In genomic region chr17:4488989-4489595, GRCh38 we compare ENCODE assay signal across 29 cellular contexts. TPM values are rescaled to one million over a fixed set of nuclear protein-coding genes. Genes with fewer than 3 reads are reported as not detected.
DNase-seq lines count a peak whose midpoint lies in the region; ATAC-seq, FAIRE-seq and TF ChIP-seq lines count a peak whose summit lies in the region.
"Had no signal": no experiment of that assay in that cellular context is flagged by ENCODE, and none has a peak within 500 bp of the region (broad histone marks: within the 10 kb centered on the region; RNA-seq: fewer than 3 reads in every experiment).

No MANE protein-coding gene starts in this region.

- peak overlapping the region; percentile 87 for H3K14ac ChIP-seq in trophoblast cell (ENCODE audit: low read length)

- FAIRE-seq in kidney (lab: Jason Lieb, UNC): no peak
- FAIRE-seq: GM12878 had no signal

- ATAC-seq in DND-41 (ENCODE audit: insufficient read depth, low read depth): no peak
- ATAC-seq: activated naive CD8-positive, alpha-beta T cell treated with anti-CD3 and anti-CD28 coated beads, Interleukin-2, amount 50 U/mL, for 24 hours; body of pancreas; GM12878; left colon; naive thymus-derived CD8-positive, alpha-beta T cell; Panc1 had no signal

- peak overlapping the region; percentile 99 for H2BK120ac ChIP-seq in trophoblast cell (ENCODE audit: insufficient read depth, low read length, poor library complexity)

- no peak overlapping the region for H3K23ac ChIP-seq in trophoblast cell (ENCODE audit: low read length)

- H4K12ac ChIP-seq in trophoblast cell (ENCODE audit: low read depth, low read length): no peak overlapping the region

- intact Hi-C loops in kidney (cut with DNase I): no loop called here

- H3K4me3 ChIP-seq in DND-41 (ENCODE audit: low read depth in 1 of 2, low read length in 2 of 2) (no peak overlapping the region), kidney (ENCODE audit: low read length in 2 of 2) (no peak overlapping the region), trophoblast cell (ENCODE audit: low read depth, low read length) (no peak overlapping the region), endodermal cell (ENCODE audit: low read length) (no peak overlapping the region)
- H3K4me3 ChIP-seq: body of pancreas, GM12878, smooth muscle cell had no signal

- H4K91ac ChIP-seq in trophoblast cell (ENCODE audit: low read depth, low read length): peak overlapping the region; percentile 96

- POLR2A ChIA-PET in RWPE1 (lab: Yijun Ruan, JAX; ENCODE audit: low non-redundant PET): no interaction called here

- H3K27ac ChIP-seq in DND-41 (ENCODE audit: low read length) (0 out of 2 replicates have a peak overlapping the region, but pooled peaks have one; percentile 35), RWPE1 (no peak overlapping the region), kidney (ENCODE audit: low read depth in 2 of 2, low read length in 2 of 2) (peak overlapping the region; percentile 8 to 55), trophoblast cell (ENCODE audit: low read depth, low read length) (peak overlapping the region; percentile 97), endodermal cell (ENCODE audit: low read depth, low read length) (no peak overlapping the region)
- H3K27ac ChIP-seq: body of pancreas, HL-60 had no signal

- H3K9me3 ChIP-seq in DND-41 (ENCODE audit: insufficient read depth, low read length, severe bottlenecking) (no peaks in the 10 kb centered on the region), kidney (ENCODE audit: control insufficient read depth in 1 of 2, low read length in 2 of 2) (no peaks in the 10 kb centered on the region), trophoblast cell (ENCODE audit: insufficient read depth, low read depth, low read length) (no peaks in the 10 kb centered on the region), endodermal cell (ENCODE audit: control insufficient read depth, low read length) (no peaks in the 10 kb centered on the region)
- H3K9me3 ChIP-seq: BE2C, body of pancreas, Caco-2 had no signal

- no peak overlapping the region for H3K4me3 Mint-ChIP-seq in endodermal cell
- H3K4me3 Mint-ChIP-seq: activated naive CD8-positive, alpha-beta T cell treated with anti-CD3 and anti-CD28 coated beads, Interleukin-2, amount 50 U/mL, for 24 hours; activated T-cell treated with anti-CD3 and anti-CD28 coated beads, Interleukin-2, amount 50 U/mL, for 24 hours had no signal

- H3K27ac Mint-ChIP-seq in endodermal cell: no peak overlapping the region
- H3K27ac Mint-ChIP-seq: activated naive CD8-positive, alpha-beta T cell treated with anti-CD3 and anti-CD28 coated beads, Interleukin-2, amount 50 U/mL, for 24 hours; activated T-cell treated with anti-CD3 and anti-CD28 coated beads, Interleukin-2, amount 50 U/mL, for 24 hours had no signal

- H3K79me2 ChIP-seq in DND-41 (ENCODE audit: insufficient read depth, low read length) (no peaks in the 10 kb centered on the region), trophoblast cell (ENCODE audit: control insufficient read depth, insufficient read depth, low read length, poor library complexity) (peaks cover 13% of the 10 kb centered on the region)

- CTCF ChIA-PET in RWPE1 (lab: Yijun Ruan, JAX): no interaction called here

- H4K8ac ChIP-seq in trophoblast cell (ENCODE audit: low read depth, low read length): peak overlapping the region; percentile 78

- H2AFZ ChIP-seq in DND-41 (ENCODE audit: low read depth, low read length) (no peak overlapping the region), trophoblast cell (ENCODE audit: insufficient read depth, low read length, poor library complexity) (peak overlapping the region; percentile 27)

- H4K20me1 ChIP-seq in DND-41 (ENCODE audit: insufficient read depth, low read length): 0 out of 2 replicates have a peak, but pooled peaks cover 3% of the 10 kb centered on the region

- TF ChIP-seq CTCF in DND-41 (IDR thresholded peaks at IDR 0.05; ENCODE audit: borderline replicate concordance, extremely low read depth, low read length, poor library complexity, severe bottlenecking): no peak
- TF ChIP-seq CTCF in RWPE1 (conservative IDR thresholded peaks at IDR 0.05; ENCODE audit: low read depth): no peak
- TF ChIP-seq CTCF in kidney (IDR thresholded peaks at IDR 0.05; ENCODE audit: borderline replicate concordance, extremely low read depth, insufficient read depth): no peak
- no peak for TF ChIP-seq CTCF in endodermal cell (conservative IDR thresholded peaks at IDR 0.05)

- H3K4me2 ChIP-seq in DND-41 (ENCODE audit: insufficient read depth, low read length): no peak overlapping the region
- no peak overlapping the region for H3K4me2 ChIP-seq in trophoblast cell (ENCODE audit: low read length)
- H3K4me2 ChIP-seq: smooth muscle cell had no signal

- no peaks in the 10 kb centered on the region for H3K27me3 ChIP-seq in DND-41 (ENCODE audit: insufficient read depth, low read length, poor library complexity)
- H3K27me3 ChIP-seq in trophoblast cell (ENCODE audit: insufficient read depth, low read length): no peaks in the 10 kb centered on the region
- no peaks in the 10 kb centered on the region for H3K27me3 ChIP-seq in endodermal cell (ENCODE audit: control insufficient read depth, insufficient read depth, low read length, poor library complexity, severe bottlenecking)
- H3K27me3 ChIP-seq: BE2C, body of pancreas had no signal

- H2BK12ac ChIP-seq in trophoblast cell (ENCODE audit: low read length): peak overlapping the region; percentile 99

- peaks cover 63% of the 10 kb centered on the region for H3K79me1 ChIP-seq in trophoblast cell (ENCODE audit: low read length)

- WGBS in trophoblast cell (ENCODE audit: extremely low coverage, insufficient coverage, insufficient read length): no CpG with 5 or more reads among the region's 15 CpGs
- WGBS in endodermal cell (ENCODE audit: insufficient coverage in 1 of 2, insufficient read length in 1 of 2), 2 experiments: 93 to 97% methylated on average over 11 to 15 of the region's 15 CpGs

- H2AK5ac ChIP-seq in trophoblast cell (ENCODE audit: low read length): peak overlapping the region; percentile 4

- H3K18ac ChIP-seq in trophoblast cell (ENCODE audit: low read length): peak overlapping the region; percentile 78

- DNase-seq in DND-41 (no peak), RWPE1 (ENCODE audit: low spot score) (peak; percentile 36), kidney (peak; percentile 84), trophoblast cell (peak in 1 of 2 donors; percentile 78), NCI-H2196 (lab: John Stamatoyannopoulos, UW; ENCODE audit: unreplicated experiment) (no peak), hepatic stellate cell (ENCODE audit: low spot score) (no peak), DMS79 (lab: John Stamatoyannopoulos, UW) (no peak), endodermal cell (no peak)
- DNase-seq: activated CD4-positive, alpha-beta T cell treated with anti-CD3 and anti-CD28 coated beads for 48 hours; activated gamma-delta T cell treated with Interleukin-2 at 50 U/mL for 16 hours; activated naive CD8-positive, alpha-beta T cell treated with anti-CD3 and anti-CD28 coated beads, Interleukin-2, amount 50 U/mL, for 24 hours; activated T-cell treated with anti-CD3 and anti-CD28 coated beads, Interleukin-2, amount 50 U/mL, for 24 hours; BE2C; body of pancreas; Caco-2; Karpas-422; left colon; naive thymus-derived CD8-positive, alpha-beta T cell; NCI-H146; NCI-H524 treated with DMSO at 0.1 percent for 48 hours; occipital lobe; stimulated activated CD4-positive, alpha-beta T cell treated with anti-CD3 and anti-CD28 coated beads, Interleukin-2, amount 100 ng/mL, for 24 hours; SW 1271; T-helper 9 cell; WERI-Rb-1 had no signal

- H2BK5ac ChIP-seq in trophoblast cell (ENCODE audit: low read depth, low read length, poor library complexity): peak overlapping the region; percentile 98

- peaks cover 15% of the 10 kb centered on the region; the same call in 1 of the 2 replicates for H3K36me3 ChIP-seq in DND-41 (ENCODE audit: insufficient read depth, low read length)
- no peaks in the 10 kb centered on the region for H3K36me3 ChIP-seq in kidney (ENCODE audit: control insufficient read depth in 1 of 2, insufficient read depth in 2 of 2, low read length in 2 of 2)
- H3K36me3 ChIP-seq in trophoblast cell (ENCODE audit: control insufficient read depth in 1 of 2, insufficient read depth in 2 of 2, low read length in 2 of 2): no peaks in the 10 kb centered on the region
- H3K36me3 ChIP-seq in endodermal cell (ENCODE audit: control insufficient read depth, insufficient read depth, low read length): no peaks in the 10 kb centered on the region
- H3K36me3 ChIP-seq: BE2C, WERI-Rb-1 had no signal

- no peaks in the 10 kb centered on the region for H3K27me3 Mint-ChIP-seq in endodermal cell (ENCODE audit: insufficient read depth)
- H3K27me3 Mint-ChIP-seq: activated naive CD8-positive, alpha-beta T cell treated with anti-CD3 and anti-CD28 coated beads, Interleukin-2, amount 50 U/mL, for 24 hours; activated T-cell treated with anti-CD3 and anti-CD28 coated beads, Interleukin-2, amount 50 U/mL, for 24 hours; naive thymus-derived CD8-positive, alpha-beta T cell had no signal

- no peak overlapping the region for H3K9ac ChIP-seq in DND-41 (ENCODE audit: low read depth, low read length)
- no peak overlapping the region for H3K9ac ChIP-seq in kidney (ENCODE audit: low read length in 2 of 2)
- no peak overlapping the region for H3K9ac ChIP-seq in trophoblast cell (ENCODE audit: low read length)
- no peak overlapping the region for H3K9ac ChIP-seq in endodermal cell (ENCODE audit: extremely low read depth, low read length, poor library complexity, severe bottlenecking)

- H3K4me1 ChIP-seq in DND-41 (ENCODE audit: insufficient read depth, low read length) (no peaks in the 10 kb centered on the region), kidney (ENCODE audit: control insufficient read depth in 1 of 2, insufficient read depth in 1 of 2, low read depth in 1 of 2, low read length in 2 of 2) (peaks cover 7 to 9% of the 10 kb centered on the region in 2 donors), trophoblast cell (ENCODE audit: control insufficient read depth in 1 of 2, insufficient read depth in 2 of 2, low read length in 2 of 2) (peaks cover 51 to 68% of the 10 kb centered on the region in 2 experiments), endodermal cell (ENCODE audit: control insufficient read depth, insufficient read depth, low read length) (no peaks in the 10 kb centered on the region)
- H3K4me1 ChIP-seq: BE2C, Caco-2 had no signal

- H3K4ac ChIP-seq in trophoblast cell (ENCODE audit: low read depth, low read length): peak overlapping the region; percentile 53

- H3K4me1 Mint-ChIP-seq in endodermal cell: no peaks in the 10 kb centered on the region

- no peaks in the 10 kb centered on the region for H3K9me3 Mint-ChIP-seq in endodermal cell
- H3K9me3 Mint-ChIP-seq: activated naive CD8-positive, alpha-beta T cell treated with anti-CD3 and anti-CD28 coated beads, Interleukin-2, amount 50 U/mL, for 24 hours; activated T-cell treated with anti-CD3 and anti-CD28 coated beads, Interleukin-2, amount 50 U/mL, for 24 hours; naive thymus-derived CD8-positive, alpha-beta T cell had no signal

- H3K36me3 Mint-ChIP-seq in endodermal cell (ENCODE audit: low read depth): no peaks in the 10 kb centered on the region

RNA-seq across cellular contexts. Expression of gene SPNS2, which starts 9.6 kb away (rescaled TPM):
- 60.5 TPM for total RNA-seq in kidney
- 75.1 TPM for polyA plus RNA-seq in kidney (ENCODE audit: insufficient read depth, low read depth, low replicate concordance)
- polyA plus RNA-seq in trophoblast cell (2013): 153 and 164 TPM in 2 replicates
- under 1 TPM in 1 of 2 donors, not detected in 1; 0.09 TPM for total RNA-seq in endodermal cell
- 3.3 TPM for polyA plus RNA-seq in endodermal cell (2013, experiment 1 of 2)
- 2.2 TPM for polyA plus RNA-seq in endodermal cell (2013, experiment 2 of 2)

RNA-seq across cellular contexts. Expression of gene SPNS3, which starts 55.4 kb away (rescaled TPM):
- total RNA-seq in kidney: 1.4 TPM
- polyA plus RNA-seq in kidney (ENCODE audit: insufficient read depth, low read depth, low replicate concordance): 3.7 TPM
- polyA plus RNA-seq in trophoblast cell (2013): 2.2 TPM in 2 replicates
- total RNA-seq in endodermal cell: not detected
- not detected for polyA plus RNA-seq in endodermal cell (2013, experiment 1 of 2)
- polyA plus RNA-seq in endodermal cell (2013, experiment 2 of 2): not detected
- total RNA-seq: body of pancreas, Caco-2, smooth muscle cell had no signal
- polyA plus RNA-seq: smooth muscle cell had no signal

Comparison
In these comparisons a context has a peak if more than half of its experiments do, and no peak if none do; other contexts are left out.
1. DNase-seq: peak in RWPE1 (single experiment) and kidney (single experiment); none in DND-41 (single experiment), NCI-H2196 (single experiment), hepatic stellate cell (single experiment), DMS79 (single experiment) and endodermal cell (single experiment).
2. H3K27ac ChIP-seq: peak in DND-41 (single experiment), kidney (2 of 2) and trophoblast cell (single experiment); none in RWPE1 (single experiment) and endodermal cell (single experiment).
3. RNA of gene SPNS2, which starts 9.6 kb away (total RNA-seq): 60.5 TPM in kidney (single experiment); 0.09 TPM in endodermal cell; every median in the first group is over 10 times any median in the second.